8 cellular contexts compared by ENCODE assay signal in the genomic region with DNA sequence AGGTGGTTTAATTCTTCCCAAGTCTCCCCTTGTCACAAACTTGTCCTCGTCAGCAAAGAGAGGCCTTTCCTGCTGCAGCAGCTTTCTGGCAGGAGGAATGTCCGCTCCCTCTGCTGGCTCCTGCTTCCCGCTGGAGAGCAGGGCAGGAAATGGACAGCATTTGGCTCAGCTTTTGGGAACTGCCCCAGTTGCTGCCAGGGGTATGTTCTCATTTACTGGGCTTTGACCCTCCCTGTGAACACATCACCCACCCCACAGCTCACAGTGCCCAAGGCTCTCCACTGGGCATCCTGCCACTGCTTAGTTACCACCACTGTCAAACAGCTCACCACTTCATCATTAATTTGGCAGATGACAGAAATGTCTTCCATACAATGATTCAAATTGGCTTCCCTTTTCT.
DNase-seq lines count a peak whose midpoint lies in the region; ATAC-seq and TF ChIP-seq lines count a peak whose summit lies in the region.

No MANE protein-coding gene starts in this region.

- DNase-seq in NCI-H226 (peak; percentile 64), cerebellum (ENCODE audit: low spot score) (peak; percentile 69), right lobe of liver (peak; percentile 83 to 93 (median 84)), substantia nigra (lab: John Stamatoyannopoulos, UW) (peak in 21 of 49 donors; percentile 9 to 81 (median 32))
- no peak for DNase-seq in activated T-cell treated with anti-CD3 and anti-CD28 coated beads, Interleukin-2, amount 50 U/mL, for 72 hours

- no peak overlapping the region for H3K27ac Mint-ChIP-seq in activated T-cell treated with anti-CD3 and anti-CD28 coated beads, Interleukin-2, amount 50 U/mL, for 72 hours

- TF ChIP-seq CTCF in right lobe of liver (IDR thresholded peaks at IDR 0.05) = peak in 3 of 4 donors; percentile 14 to 21 (median 21)

- peaks cover 0 to 83% (median 35%) of the 10 kb centered on the region in 4 donors for H3K4me1 ChIP-seq in right lobe of liver

- intact Hi-C loops in right lobe of liver (cut with DNase I) = loop anchor here in 1 of 2 donors (5.0 kb wide), 1 partner anchor 212 kb away; no protein-coding TSS in a partner anchor

- no peaks in the 10 kb centered on the region for H3K9me3 ChIP-seq in right lobe of liver

- peak overlapping the region; percentile 92 to 98 (median 98) for H3K27ac ChIP-seq in right lobe of liver
- H3K27ac ChIP-seq in substantia nigra (ENCODE audit: low read depth, low read length, poor library complexity, severe bottlenecking) = peak overlapping the region; percentile 58

- no peaks in the 10 kb centered on the region for H3K27me3 Mint-ChIP-seq in activated T-cell treated with anti-CD3 and anti-CD28 coated beads, Interleukin-2, amount 50 U/mL, for 72 hours (ENCODE audit: low read depth)

- H3K4me3 ChIP-seq in right lobe of liver = peak overlapping the region; percentile 18 to 33 (median 24)

- no peaks in the 10 kb centered on the region for H3K9me3 Mint-ChIP-seq in activated T-cell treated with anti-CD3 and anti-CD28 coated beads, Interleukin-2, amount 50 U/mL, for 72 hours

- TF ChIP-seq POLR2A in right lobe of liver (IDR thresholded peaks at IDR 0.05) (peak; percentile 84), GM18505 (IDR thresholded peaks at IDR 0.05; ENCODE audit: borderline replicate concordance, extremely low read depth, insufficient read depth, insufficient read length) (no peak)

- no peaks in the 10 kb centered on the region for H3K27me3 ChIP-seq in right lobe of liver

- WGBS in right lobe of liver (ENCODE audit: insufficient coverage, low coverage, low lambda C conversion rate, missing lambda C conversion rate) = 34% methylated on average over 3 of the region's 3 CpGs

- H3K4me1 Mint-ChIP-seq in activated T-cell treated with anti-CD3 and anti-CD28 coated beads, Interleukin-2, amount 50 U/mL, for 72 hours (ENCODE audit: low read depth) = peaks cover 41% of the 10 kb centered on the region

- H3K36me3 Mint-ChIP-seq in activated T-cell treated with anti-CD3 and anti-CD28 coated beads, Interleukin-2, amount 50 U/mL, for 72 hours (ENCODE audit: insufficient read depth in 2 of 2) = peaks cover 0 to 8% of the 10 kb centered on the region in 2 donors

- ATAC-seq in right lobe of liver (peak; percentile 24 to 54 (median 36)), HG02642 (IDR thresholded peaks at IDR 0.05; ENCODE audit: poor library complexity, unreplicated experiment) (no peak), GM18505 (IDR thresholded peaks at IDR 0.05; ENCODE audit: unreplicated experiment) (no peak), GM21526 (IDR thresholded peaks at IDR 0.05; ENCODE audit: low FRiP score, unreplicated experiment) (no peak)
- ATAC-seq in activated T-cell treated with anti-CD3 and anti-CD28 coated beads, Interleukin-2, amount 50 U/mL, for 72 hours (replicated peaks in 1 of 2) = no peak

- H3K4me3 Mint-ChIP-seq in activated T-cell treated with anti-CD3 and anti-CD28 coated beads, Interleukin-2, amount 50 U/mL, for 72 hours = no peak overlapping the region

- H3K36me3 ChIP-seq in right lobe of liver = no peaks in the 10 kb centered on the region

Comparison
In these comparisons a context has a peak if more than half of its experiments do, and no peak if none do; other contexts are left out.
1. DNase-seq: peak in NCI-H226 (single experiment), cerebellum (single experiment) and right lobe of liver (3 of 3); none in activated T-cell treated with anti-CD3 and anti-CD28 coated beads, Interleukin-2, amount 50 U/mL, for 72 hours (0 of 2).
2. ATAC-seq: peak in right lobe of liver (4 of 4); none in HG02642 (single experiment), activated T-cell treated with anti-CD3 and anti-CD28 coated beads, Interleukin-2, amount 50 U/mL, for 72 hours (0 of 2), GM18505 (single experiment) and GM21526 (single experiment).